1 cellular context compared by ENCODE assay signal in the genomic region with DNA sequence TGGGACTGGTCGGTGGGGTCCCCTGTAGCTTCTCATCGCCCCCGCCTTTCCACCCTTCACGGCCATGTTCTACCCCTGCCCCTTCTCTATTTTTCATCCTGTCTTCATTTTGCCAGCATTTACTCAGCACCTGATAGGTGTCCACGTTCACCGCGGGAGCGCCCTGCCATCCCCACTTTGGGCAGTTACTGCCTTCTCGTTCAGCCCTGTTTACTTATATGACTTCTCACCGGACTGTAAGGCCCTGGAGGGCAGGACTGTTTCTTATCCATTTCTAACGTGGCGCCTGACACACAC.
TF ChIP-seq lines count a peak whose summit lies in the region.

No MANE protein-coding gene starts in this region.

TF ChIP-seq in K562, 482 proteins besides CTCF, POLR2A, EP300 and RAD21 (continued from another document and continues in another):
- TF ChIP-seq MGA (IDR thresholded peaks at IDR 0.05), result no peak
- no peak for TF ChIP-seq TARDBP (IDR thresholded peaks at IDR 0.05)
- no peak for TF ChIP-seq CCAR2 (IDR thresholded peaks at IDR 0.05; ENCODE audit: low read depth, low read length)
- TF ChIP-seq ETV5 (CRISPR knock-in tag; IDR thresholded peaks at IDR 0.05; ENCODE audit: low read depth), result 0 out of 2 replicates have a peak, but pooled peaks have one; percentile 4
- no peak for TF ChIP-seq EZH2 (IDR thresholded peaks at IDR 0.05; ENCODE audit: borderline replicate concordance, low read depth, low read length)
- no peak for TF ChIP-seq KLF16 (IDR thresholded peaks at IDR 0.05)
- TF ChIP-seq SP1 (CRISPR knock-in tag; IDR thresholded peaks at IDR 0.05), result no peak
- no peak for TF ChIP-seq SNRNP70 (optimal IDR thresholded peaks at IDR 0.05; ENCODE audit: low read depth, low read length)
- no peak for TF ChIP-seq SREBF1 (IDR thresholded peaks at IDR 0.05; ENCODE audit: borderline replicate concordance, low read depth, low read length)
- TF ChIP-seq GTF2F1 (IDR thresholded peaks at IDR 0.05; ENCODE audit: low read depth, low read length), result no peak
- no peak for TF ChIP-seq ZBTB17 (CRISPR knock-in tag; IDR thresholded peaks at IDR 0.05)
- no peak for TF ChIP-seq JUN (IDR thresholded peaks at IDR 0.05; ENCODE audit: borderline replicate concordance, low read depth, low read length)
- no peak for TF ChIP-seq JUN (CRISPR knock-in tag; IDR thresholded peaks at IDR 0.05; ENCODE audit: borderline replicate concordance)
- TF ChIP-seq CTBP1 (IDR thresholded peaks at IDR 0.05; ENCODE audit: borderline replicate concordance), result no peak
- no peak for TF ChIP-seq ILK (tag; IDR thresholded peaks at IDR 0.05; ENCODE audit: borderline replicate concordance, low read depth)
- TF ChIP-seq ZBTB9 (CRISPR knock-in tag; IDR thresholded peaks at IDR 0.05), result no peak
- TF ChIP-seq GABPA (tag; conservative IDR thresholded peaks at IDR 0.05; ENCODE audit: low read depth), result no peak
- no peak for TF ChIP-seq ZNF217 (CRISPR knock-in tag; IDR thresholded peaks at IDR 0.05)
- TF ChIP-seq SRSF9 (IDR thresholded peaks at IDR 0.05; ENCODE audit: borderline replicate concordance, low read depth, low read length), result no peak
- TF ChIP-seq NR3C1 (CRISPR knock-in tag; IDR thresholded peaks at IDR 0.05), result 0 out of 2 replicates have a peak, but pooled peaks have one; percentile 19
- no peak for TF ChIP-seq ZNF766 (CRISPR knock-in tag; conservative IDR thresholded peaks at IDR 0.05)
- TF ChIP-seq CBFA2T2 (conservative IDR thresholded peaks at IDR 0.05), result no peak
- TF ChIP-seq ZNF589 (CRISPR knock-in tag; IDR thresholded peaks at IDR 0.05; ENCODE audit: low read depth), result no peak
- TF ChIP-seq NFXL1 (CRISPR knock-in tag; IDR thresholded peaks at IDR 0.05), result no peak
- no peak for TF ChIP-seq RBM22 (IDR thresholded peaks at IDR 0.05; ENCODE audit: low read depth, low read length, poor library complexity, severe bottlenecking)
- TF ChIP-seq NONO (IDR thresholded peaks at IDR 0.05; ENCODE audit: low read depth in 2 of 2, low read length in 1 of 2), result no peak
- TF ChIP-seq DPF2 (IDR thresholded peaks at IDR 0.05), result no peak
- TF ChIP-seq, protein P1, sequence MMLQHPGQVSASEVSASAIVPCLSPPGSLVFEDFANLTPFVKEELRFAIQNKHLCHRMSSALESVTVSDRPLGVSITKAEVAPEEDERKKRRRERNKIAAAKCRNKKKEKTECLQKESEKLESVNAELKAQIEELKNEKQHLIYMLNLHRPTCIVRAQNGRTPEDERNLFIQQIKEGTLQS (IDR thresholded peaks at IDR 0.05), result no peak
- TF ChIP-seq, protein P1 (CRISPR knock-in tag; conservative IDR thresholded peaks at IDR 0.05), result no peak
- no peak for TF ChIP-seq ZNF134 (CRISPR knock-in tag; conservative IDR thresholded peaks at IDR 0.05)
- TF ChIP-seq KDM2B (CRISPR knock-in tag; IDR thresholded peaks at IDR 0.05), result no peak
- no peak for TF ChIP-seq ETV1 (tag; conservative IDR thresholded peaks at IDR 0.05; ENCODE audit: low read depth)
- no peak for TF ChIP-seq NCOA4 (IDR thresholded peaks at IDR 0.05; ENCODE audit: partially characterized antibody)
- no peak for TF ChIP-seq CBFB (CRISPR knock-in tag; IDR thresholded peaks at IDR 0.05)
- TF ChIP-seq PTTG1 (tag; IDR thresholded peaks at IDR 0.05; ENCODE audit: low read depth), result no peak
- TF ChIP-seq E2F5 (CRISPR knock-in tag; IDR thresholded peaks at IDR 0.05), result no peak
- no peak for TF ChIP-seq ZNF740 (CRISPR knock-in tag; IDR thresholded peaks at IDR 0.05)
- no peak for TF ChIP-seq ZNF740 (tag; IDR thresholded peaks at IDR 0.05)
- no peak for TF ChIP-seq ZEB2 (IDR thresholded peaks at IDR 0.05)
- no peak for TF ChIP-seq ZNF830 (CRISPR knock-in tag; IDR thresholded peaks at IDR 0.05)
- TF ChIP-seq CHD1 (IDR thresholded peaks at IDR 0.05; ENCODE audit: low read length), result peak; percentile 14
- no peak for TF ChIP-seq MYC (IDR thresholded peaks at IDR 0.05; ENCODE audit: low read depth, low read length)
- no peak; the same call in 1 of the 2 replicates for TF ChIP-seq MYC (CRISPR knock-in tag; IDR thresholded peaks at IDR 0.05; ENCODE audit: borderline replicate concordance, low read depth)
- TF ChIP-seq SIRT6 (IDR thresholded peaks at IDR 0.05; ENCODE audit: low read depth, low read length), result no peak
- TF ChIP-seq HOXB6 (CRISPR knock-in tag; IDR thresholded peaks at IDR 0.05; ENCODE audit: borderline replicate concordance), result no peak
- TF ChIP-seq NFE2L1 (tag; IDR thresholded peaks at IDR 0.05; ENCODE audit: borderline replicate concordance, low read depth), result no peak
- TF ChIP-seq SAP30 (IDR thresholded peaks at IDR 0.05; ENCODE audit: borderline replicate concordance, insufficient read depth, low read depth, low read length, poor library complexity, severe bottlenecking), result peak; percentile 85
- TF ChIP-seq RBM14 (IDR thresholded peaks at IDR 0.05; ENCODE audit: borderline replicate concordance, insufficient read depth, low read depth, low read length), result 0 out of 2 replicates have a peak, but pooled peaks have one; percentile 8
- TF ChIP-seq ZNF146 (CRISPR knock-in tag; IDR thresholded peaks at IDR 0.05; ENCODE audit: unreplicated experiment), result no peak
